In genomic region chr1:112815376-112815775, GRCh38 we compare ENCODE assay signal across 15 cellular contexts.
DNase-seq lines count a peak whose midpoint lies in the region; ATAC-seq and TF ChIP-seq lines count a peak whose summit lies in the region.
"Had no signal": no experiment of that assay in that cellular context is flagged by ENCODE, and none has a peak within 500 bp of the region (broad histone marks: within the 10 kb centered on the region; RNA-seq: fewer than 3 reads in every experiment).

No MANE protein-coding gene starts in this region.

- TF ChIP-seq CTCF in H9 (conservative IDR thresholded peaks at IDR 0.05) (no peak), WTC11 (IDR thresholded peaks at IDR 0.05) (no peak), endodermal cell (conservative IDR thresholded peaks at IDR 0.05) (no peak)

- H3K4me3 ChIP-seq in endodermal cell (ENCODE audit: low read length): peak overlapping the region; percentile 18
- H3K4me3 ChIP-seq: BLaER1 treated with 17β-estradiol and CSF1 and Interleukin-3, amounts not matched to agents 10 nM and 100 nM; GM12878 had no signal

- H3K27me3 Mint-ChIP-seq in H9 (ENCODE audit: low read depth) (no peaks in the 10 kb centered on the region), WTC11 (ENCODE audit: low read depth) (no peaks in the 10 kb centered on the region), endodermal cell (ENCODE audit: insufficient read depth) (no peaks in the 10 kb centered on the region)

- H3K79me1 ChIP-seq in H9 (ENCODE audit: insufficient read depth, low read depth, low read length, poor library complexity, severe bottlenecking): no peaks in the 10 kb centered on the region

- H2BK5ac ChIP-seq in H9 (ENCODE audit: insufficient read length, low read length): no peak overlapping the region

- H3K4me1 Mint-ChIP-seq in H9: peaks cover 66 to 67% of the 10 kb centered on the region in 2 experiments
- H3K4me1 Mint-ChIP-seq in WTC11: peaks cover 78% of the 10 kb centered on the region
- peaks cover 65% of the 10 kb centered on the region for H3K4me1 Mint-ChIP-seq in endodermal cell

- H3K9me3 Mint-ChIP-seq in H9: no peaks in the 10 kb centered on the region; a peak in 1 of 5 replicates
- no peaks in the 10 kb centered on the region for H3K9me3 Mint-ChIP-seq in WTC11
- H3K9me3 Mint-ChIP-seq in endodermal cell: no peaks in the 10 kb centered on the region
- H3K9me3 Mint-ChIP-seq: CD8-positive, alpha-beta T cell had no signal

- CTCF ChIA-PET in WTC11 (lab: Charles Lee): interaction anchor here (1.2 kb wide), 1 partner anchor 11 kb away, joined by 5 read pairs; no protein-coding TSS in a partner anchor

- POLR2A ChIA-PET in WTC11 (lab: Charles Lee): no interaction called here

- peaks cover 10% of the 10 kb centered on the region; the same call in 1 of the 2 replicates for H3K4me1 ChIP-seq in H9 (ENCODE audit: insufficient read depth, low read length)
- peaks cover 4% of the 10 kb centered on the region for H3K4me1 ChIP-seq in endodermal cell (ENCODE audit: control insufficient read depth, insufficient read depth, low read length)

- H2AFZ ChIP-seq in H9 (ENCODE audit: low read length): no peak overlapping the region

- H2BK120ac ChIP-seq in H9 (ENCODE audit: low read depth, low read length, poor library complexity, severe bottlenecking): no peak overlapping the region

- no peak overlapping the region for H4K5ac ChIP-seq in H9 (ENCODE audit: insufficient read length, low read depth, low read length)

- H3K27ac Mint-ChIP-seq in H9: peak overlapping the region; percentile 34 to 91 (median 80); a peak in 5 of 7 replicates
- H3K27ac Mint-ChIP-seq in WTC11: peak overlapping the region; percentile 82
- H3K27ac Mint-ChIP-seq in endodermal cell: peak overlapping the region; percentile 90
- H3K27ac Mint-ChIP-seq: B cell; CD8-positive, alpha-beta T cell had no signal

- no peak overlapping the region for H3K4ac ChIP-seq in H9 (ENCODE audit: low read depth, low read length)

- WGBS in H9 (ENCODE audit: extremely low coverage, insufficient read length, low lambda C conversion rate): no CpG with 5 or more reads among the region's 5 CpGs
- 88% methylated on average over 5 of the region's 5 CpGs; no CpG with 5 or more reads in 1 of the 2 experiments for WGBS in endodermal cell (ENCODE audit: insufficient coverage in 1 of 2, insufficient read length in 1 of 2), 2 experiments

- DNase-seq in H9 (no peak), WTC11 (ENCODE audit: low spot score) (no peak), endodermal cell (no peak), globus pallidus (ENCODE audit: low spot score) (no peak)
- no peak for DNase-seq in stimulated activated CD4-positive, alpha-beta T cell treated with anti-CD3 and anti-CD28 coated beads, Interleukin-2, amount 100 ng/mL, for 48 hours
- DNase-seq in activated CD4-positive, alpha-beta T cell treated with anti-CD3 and anti-CD28 coated beads, Interleukin-2, amount 50 U/mL, for 4 hours: no peak
- DNase-seq: CD8-positive, alpha-beta T cell; DMS 273 treated with DMSO at 0.1 percent for 48 hours; DMS53; DND-41; EL had no signal

- H3K27me3 ChIP-seq in H9 (ENCODE audit: insufficient read depth, low read length): no peaks in the 10 kb centered on the region
- H3K27me3 ChIP-seq in endodermal cell (ENCODE audit: control insufficient read depth, insufficient read depth, low read length, poor library complexity, severe bottlenecking): no peaks in the 10 kb centered on the region
- H3K27me3 ChIP-seq: BLaER1 treated with 17β-estradiol and CSF1 and Interleukin-3, amounts not matched to agents 10 nM and 100 nM had no signal

- ATAC-seq in WTC11: no peak
- ATAC-seq: CD8-positive, alpha-beta T cell; GM12878; HCT116 had no signal

- H3K36me3 Mint-ChIP-seq in H9 (ENCODE audit: insufficient read depth in 1 of 3, low read depth in 3 of 3) (peaks cover 0 to 25% (median 4%) of the 10 kb centered on the region in 3 experiments; a peak in 5 of 7 replicates), WTC11 (peaks cover 7% of the 10 kb centered on the region), endodermal cell (ENCODE audit: low read depth) (peaks cover 43% of the 10 kb centered on the region)
- H3K36me3 Mint-ChIP-seq: CD8-positive, alpha-beta T cell had no signal

- H3K23me2 ChIP-seq in H9 (ENCODE audit: insufficient read length, low read depth, low read length, poor library complexity, severe bottlenecking): no peaks in the 10 kb centered on the region

- H3K9ac ChIP-seq in H9 (ENCODE audit: extremely low read depth, insufficient read length, low read length) (no peak overlapping the region), endodermal cell (ENCODE audit: extremely low read depth, low read length, poor library complexity, severe bottlenecking) (no peak overlapping the region)
- H3K9ac ChIP-seq: BLaER1 treated with 17β-estradiol and CSF1 and Interleukin-3, amounts not matched to agents 10 nM and 100 nM had no signal

- H3K56ac ChIP-seq in H9 (ENCODE audit: insufficient read length, low read depth, low read length): no peak overlapping the region

- no peaks in the 10 kb centered on the region for H3K9me3 ChIP-seq in H9 (ENCODE audit: control insufficient read depth, low read depth, low read length)
- no peaks in the 10 kb centered on the region for H3K9me3 ChIP-seq in endodermal cell (ENCODE audit: control insufficient read depth, low read length)
- H3K9me3 ChIP-seq: BLaER1 treated with 17β-estradiol and CSF1 and Interleukin-3, amounts not matched to agents 10 nM and 100 nM had no signal

- H3K14ac ChIP-seq in H9 (ENCODE audit: insufficient read depth, low read length): no peak overlapping the region

- no peaks in the 10 kb centered on the region for H4K20me1 ChIP-seq in H9 (ENCODE audit: control insufficient read depth, insufficient read depth, insufficient read length)
- H4K20me1 ChIP-seq: BLaER1 treated with 17β-estradiol and CSF1 and Interleukin-3, amounts not matched to agents 10 nM and 100 nM had no signal

- no peak overlapping the region for H2BK15ac ChIP-seq in H9 (ENCODE audit: low read depth, low read length)

- H4K8ac ChIP-seq in H9 (replicated peaks; ENCODE audit: insufficient read length, low read depth, low read length): no peak overlapping the region

- no peak overlapping the region for H2AK5ac ChIP-seq in H9 (ENCODE audit: insufficient read length, low read length)

- no peak overlapping the region for H3T11ph ChIP-seq in H9 (ENCODE audit: low read length)

- H3K23ac ChIP-seq in H9 (ENCODE audit: insufficient read length, low read depth, low read length): no peak overlapping the region

- no peak overlapping the region for H3K4me2 ChIP-seq in H9 (ENCODE audit: insufficient read depth, insufficient read length, low read length)
- H3K4me2 ChIP-seq: BLaER1 treated with 17β-estradiol and CSF1 and Interleukin-3, amounts not matched to agents 10 nM and 100 nM had no signal

- H4K91ac ChIP-seq in H9 (ENCODE audit: insufficient read length, low read depth, low read length): no peak overlapping the region

- no peak overlapping the region for H3K27ac ChIP-seq in H9 (ENCODE audit: insufficient read length, low read depth, low read length)
- H3K27ac ChIP-seq in endodermal cell (ENCODE audit: low read depth, low read length): no peak overlapping the region
- H3K27ac ChIP-seq: BLaER1 treated with 17β-estradiol and CSF1 and Interleukin-3, amounts not matched to agents 10 nM and 100 nM had no signal

- no peaks in the 10 kb centered on the region for H3K79me2 ChIP-seq in H9 (ENCODE audit: insufficient read depth, low read length)

- H3K4me3 Mint-ChIP-seq in H9 (no peak overlapping the region), WTC11 (no peak overlapping the region), endodermal cell (peak overlapping the region; percentile 72)
- H3K4me3 Mint-ChIP-seq: B cell; CD8-positive, alpha-beta T cell had no signal

- no peak overlapping the region for H2BK20ac ChIP-seq in H9 (ENCODE audit: low read depth, low read length, poor library complexity, severe bottlenecking)

- H3K18ac ChIP-seq in H9 (ENCODE audit: insufficient read length, low read depth, low read length): no peak overlapping the region

- no peak overlapping the region for H2BK12ac ChIP-seq in H9 (ENCODE audit: insufficient read length, low read depth, low read length)

- H3K36me3 ChIP-seq in endodermal cell (ENCODE audit: control insufficient read depth, insufficient read depth, low read length): peaks cover 33% of the 10 kb centered on the region
- H3K36me3 ChIP-seq: BLaER1 treated with 17β-estradiol and CSF1 and Interleukin-3, amounts not matched to agents 10 nM and 100 nM had no signal

TF ChIP-seq in WTC11, 78 proteins besides CTCF, POLR2A, EP300 and RAD21 (continues in another document):
- TF ChIP-seq RELA (CRISPR knock-in tag; IDR thresholded peaks at IDR 0.05; ENCODE audit: borderline replicate concordance): no peak
- TF ChIP-seq FOXJ3 (CRISPR knock-in tag; IDR thresholded peaks at IDR 0.05; ENCODE audit: borderline replicate concordance): no peak
- no peak for TF ChIP-seq FOXK1 (CRISPR knock-in tag; IDR thresholded peaks at IDR 0.05)
- TF ChIP-seq, protein P1, sequence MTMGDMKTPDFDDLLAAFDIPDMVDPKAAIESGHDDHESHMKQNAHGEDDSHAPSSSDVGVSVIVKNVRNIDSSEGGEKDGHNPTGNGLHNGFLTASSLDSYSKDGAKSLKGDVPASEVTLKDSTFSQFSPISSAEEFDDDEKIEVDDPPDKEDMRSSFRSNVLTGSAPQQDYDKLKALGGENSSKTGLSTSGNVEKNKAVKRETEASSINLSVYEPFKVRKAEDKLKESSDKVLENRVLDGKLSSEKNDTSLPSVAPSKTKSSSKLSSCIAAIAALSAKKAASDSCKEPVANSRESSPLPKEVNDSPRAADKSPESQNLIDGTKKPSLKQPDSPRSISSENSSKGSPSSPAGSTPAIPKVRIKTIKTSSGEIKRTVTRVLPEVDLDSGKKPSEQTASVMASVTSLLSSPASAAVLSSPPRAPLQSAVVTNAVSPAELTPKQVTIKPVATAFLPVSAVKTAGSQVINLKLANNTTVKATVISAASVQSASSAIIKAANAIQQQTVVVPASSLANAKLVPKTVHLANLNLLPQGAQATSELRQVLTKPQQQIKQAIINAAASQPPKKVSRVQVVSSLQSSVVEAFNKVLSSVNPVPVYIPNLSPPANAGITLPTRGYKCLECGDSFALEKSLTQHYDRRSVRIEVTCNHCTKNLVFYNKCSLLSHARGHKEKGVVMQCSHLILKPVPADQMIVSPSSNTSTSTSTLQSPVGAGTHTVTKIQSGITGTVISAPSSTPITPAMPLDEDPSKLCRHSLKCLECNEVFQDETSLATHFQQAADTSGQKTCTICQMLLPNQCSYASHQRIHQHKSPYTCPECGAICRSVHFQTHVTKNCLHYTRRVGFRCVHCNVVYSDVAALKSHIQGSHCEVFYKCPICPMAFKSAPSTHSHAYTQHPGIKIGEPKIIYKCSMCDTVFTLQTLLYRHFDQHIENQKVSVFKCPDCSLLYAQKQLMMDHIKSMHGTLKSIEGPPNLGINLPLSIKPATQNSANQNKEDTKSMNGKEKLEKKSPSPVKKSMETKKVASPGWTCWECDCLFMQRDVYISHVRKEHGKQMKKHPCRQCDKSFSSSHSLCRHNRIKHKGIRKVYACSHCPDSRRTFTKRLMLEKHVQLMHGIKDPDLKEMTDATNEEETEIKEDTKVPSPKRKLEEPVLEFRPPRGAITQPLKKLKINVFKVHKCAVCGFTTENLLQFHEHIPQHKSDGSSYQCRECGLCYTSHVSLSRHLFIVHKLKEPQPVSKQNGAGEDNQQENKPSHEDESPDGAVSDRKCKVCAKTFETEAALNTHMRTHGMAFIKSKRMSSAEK (CRISPR knock-in tag; IDR thresholded peaks at IDR 0.05; ENCODE audit: borderline replicate concordance): no peak
